Comparison of ENCODE assay signal across 9 cellular contexts in the genomic region with DNA sequence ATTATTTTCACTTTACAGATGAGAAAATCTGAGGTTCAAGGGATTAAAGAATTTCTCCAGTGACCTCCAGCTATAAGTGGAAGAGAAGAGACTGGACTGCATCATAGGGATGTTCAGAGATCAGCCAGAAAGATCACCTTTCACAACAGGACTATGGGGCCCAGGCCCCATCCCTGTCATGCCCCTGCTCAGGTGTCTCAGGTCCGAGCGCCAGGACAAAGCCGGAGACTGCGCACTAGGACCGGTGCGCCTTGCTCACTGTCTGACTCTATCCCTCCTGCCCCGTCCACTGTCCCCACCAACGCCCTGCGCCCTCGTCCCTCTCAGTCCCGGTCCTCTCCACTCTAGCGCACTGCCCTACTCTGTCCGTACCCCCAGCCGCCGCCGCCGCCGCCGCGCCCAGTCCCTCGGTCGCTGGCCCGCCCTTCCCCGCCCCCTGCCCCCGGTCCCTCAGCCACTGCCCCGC. TPM values are rescaled to one million over a fixed set of nuclear protein-coding genes. Genes with fewer than 3 reads are reported as not detected.
A peak's percentile ranks its signal among the peaks of the same experiment; 100 is the strongest.
DNase-seq lines count a peak whose midpoint lies in the region; ATAC-seq lines count a peak whose summit lies in the region.
"Had no signal": no experiment of that assay in that cellular context is flagged by ENCODE, and none has a peak within 500 bp of the region (broad histone marks: within the 10 kb centered on the region; RNA-seq: fewer than 3 reads in every experiment).

No MANE protein-coding gene starts in this region.

- H3K9me3 Mint-ChIP-seq in stimulated activated naive B cell treated with anti-CD40 and anti-IgM and Interleukin-4, amounts not matched to agents 10 μg/mL and 1 μg/mL and 100 μg/mL, for 72 hours, result peaks cover 4 to 7% of the 10 kb centered on the region in 2 donors

- DNase-seq in NCI-H345 treated with DMSO at 0.1 percent for 48 hours (lab: John Stamatoyannopoulos, UW; ENCODE audit: unreplicated experiment) (peak; percentile 64), NCI-H345 (lab: John Stamatoyannopoulos, UW) (no peak), T-helper 17 cell (no peak), right cardiac atrium (peak in 1 of 3 donors; percentile 37), T1000 (lab: John Stamatoyannopoulos, UW) (no peak), NCI-H2107 treated with DMSO at 0.1 percent for 48 hours (lab: John Stamatoyannopoulos, UW; ENCODE audit: unreplicated experiment) (no peak)
- no peak for DNase-seq in stimulated activated naive B cell treated with anti-CD40 and anti-IgM and Interleukin-4, amounts not matched to agents 10 μg/mL and 1 μg/mL and 100 μg/mL, for 72 hours
- no peak for DNase-seq in activated CD4-positive, CD25-positive, alpha-beta regulatory T cell (lab: John Stamatoyannopoulos, UW)

- H3K4me1 Mint-ChIP-seq in T-helper 17 cell, result peaks cover 2% of the 10 kb centered on the region
- H3K4me1 Mint-ChIP-seq in stimulated activated naive B cell treated with anti-CD40 and anti-IgM and Interleukin-4, amounts not matched to agents 10 μg/mL and 1 μg/mL and 100 μg/mL, for 72 hours, result peaks cover 3 to 11% of the 10 kb centered on the region in 2 donors

- peaks cover 17% of the 10 kb centered on the region for H3K27me3 Mint-ChIP-seq in T-helper 17 cell
- peaks cover 21 to 55% of the 10 kb centered on the region in 2 donors for H3K27me3 Mint-ChIP-seq in stimulated activated naive B cell treated with anti-CD40 and anti-IgM and Interleukin-4, amounts not matched to agents 10 μg/mL and 1 μg/mL and 100 μg/mL, for 72 hours

- ATAC-seq in T-helper 17 cell (no peak), right cardiac atrium (peak in 1 of 2 donors; percentile 78)
- ATAC-seq in stimulated activated naive B cell treated with anti-CD40 and anti-IgM and Interleukin-4, amounts not matched to agents 10 μg/mL and 1 μg/mL and 100 μg/mL, for 72 hours (replicated peaks), result peak; percentile 41 to 49

- no peaks in the 10 kb centered on the region for H3K27me3 ChIP-seq in right cardiac atrium (ENCODE audit: control insufficient read depth, insufficient read depth)

- WGBS in right cardiac atrium, result 4% methylated on average over 26 of the region's 26 CpGs

- intact Hi-C loops in right cardiac atrium (cut with DNase I), result no loop called here

- H3K4me3 Mint-ChIP-seq in T-helper 17 cell, result peak overlapping the region; percentile 68
- peak overlapping the region; percentile 80 to 81 for H3K4me3 Mint-ChIP-seq in stimulated activated naive B cell treated with anti-CD40 and anti-IgM and Interleukin-4, amounts not matched to agents 10 μg/mL and 1 μg/mL and 100 μg/mL, for 72 hours

- H3K9me3 ChIP-seq in T-helper 17 cell (ENCODE audit: control insufficient read depth, low read length, poor library complexity, severe bottlenecking) (no peaks in the 10 kb centered on the region), right cardiac atrium (ENCODE audit: control insufficient read depth, low read length) (no peaks in the 10 kb centered on the region)
- H3K9me3 ChIP-seq: neutrophil had no signal

- no peaks in the 10 kb centered on the region for H3K36me3 Mint-ChIP-seq in T-helper 17 cell (ENCODE audit: low read depth)
- no peaks in the 10 kb centered on the region for H3K36me3 Mint-ChIP-seq in stimulated activated naive B cell treated with anti-CD40 and anti-IgM and Interleukin-4, amounts not matched to agents 10 μg/mL and 1 μg/mL and 100 μg/mL, for 72 hours

- H3K4me3 ChIP-seq in right cardiac atrium (ENCODE audit: low read length), result peak overlapping the region; percentile 67

- no peak overlapping the region for H3K27ac Mint-ChIP-seq in T-helper 17 cell
- no peak overlapping the region for H3K27ac Mint-ChIP-seq in stimulated activated naive B cell treated with anti-CD40 and anti-IgM and Interleukin-4, amounts not matched to agents 10 μg/mL and 1 μg/mL and 100 μg/mL, for 72 hours

- H3K27ac ChIP-seq in right cardiac atrium (ENCODE audit: low read length), result peak overlapping the region; percentile 56
- H3K27ac ChIP-seq: neutrophil had no signal

- no peaks in the 10 kb centered on the region for H3K4me1 ChIP-seq in right cardiac atrium (ENCODE audit: control insufficient read depth, insufficient read depth, low read length)

RNA-seq across cellular contexts. Expression of gene RAD21L1, which starts 0.5 kb away (rescaled TPM):
- total RNA-seq in T-helper 17 cell, result not detected
- not detected for total RNA-seq in right cardiac atrium
- not detected for polyA plus RNA-seq in right cardiac atrium

RNA-seq across cellular contexts. Expression of gene C20orf202, which starts 22.0 kb away (rescaled TPM):
- total RNA-seq in T-helper 17 cell (under 1 TPM; 0.22 to 0.68 TPM), right cardiac atrium (under 1 TPM; 0.15 to 0.31 (median 0.27) TPM)
- 0.27 TPM for polyA plus RNA-seq in right cardiac atrium

RNA-seq across cellular contexts. Expression of gene TMEM74B, which starts 40.5 kb away (rescaled TPM):
- total RNA-seq in T-helper 17 cell (under 1 TPM in 1 of 2 donors, not detected in 1; 0.32 TPM), right cardiac atrium (1 to 10 TPM; 4.0 to 7.2 (median 4.7) TPM)
- polyA plus RNA-seq in right cardiac atrium, result 7.8 TPM

RNA-seq across cellular contexts. Expression of gene SNPH, which starts 40.8 kb away (rescaled TPM):
- 1 to 10 TPM; 6.7 to 9.4 TPM for total RNA-seq in T-helper 17 cell
- 1 to 10 TPM; 4.8 to 6.8 (median 5.7) TPM for total RNA-seq in right cardiac atrium
- 5.2 TPM for polyA plus RNA-seq in right cardiac atrium
